8 cellular contexts compared by ENCODE assay signal in the genomic region with DNA sequence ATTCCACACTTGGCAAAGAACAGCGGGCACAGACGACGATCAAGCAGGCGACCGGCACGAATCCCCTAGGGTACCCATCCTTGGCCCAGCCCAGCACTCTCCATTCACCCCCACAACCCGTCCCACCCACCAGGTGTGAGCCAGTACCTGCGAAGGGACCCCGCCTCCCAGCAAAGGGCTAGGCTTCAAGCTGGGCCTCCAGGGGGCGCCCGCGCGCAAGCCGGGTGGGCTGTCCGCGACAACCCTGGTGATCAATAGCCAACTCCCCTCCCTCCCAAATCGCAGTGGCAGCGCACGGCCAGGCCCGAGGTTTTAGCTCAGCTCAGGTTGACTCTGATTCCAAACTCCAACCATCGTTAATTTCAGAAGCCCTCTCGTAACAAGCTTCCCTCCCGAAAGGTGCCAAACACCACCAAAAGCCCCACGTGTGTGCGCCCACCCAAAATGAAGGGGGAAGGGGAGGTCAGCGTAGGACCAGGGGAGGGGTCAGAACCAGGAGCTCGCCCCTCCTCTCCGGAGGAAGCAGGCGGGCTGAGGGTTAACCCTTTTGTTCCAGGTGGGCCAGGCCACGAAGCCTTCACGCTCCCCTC. TPM values are rescaled to one million over a fixed set of nuclear protein-coding genes. Genes with fewer than 3 reads are reported as not detected.
A peak's percentile ranks its signal among the peaks of the same experiment; 100 is the strongest.
DNase-seq lines count a peak whose midpoint lies in the region; ATAC-seq lines count a peak whose summit lies in the region.

No MANE protein-coding gene starts in this region.

- H3K36me3 ChIP-seq in BLaER1: no peaks in the 10 kb centered on the region

- intact Hi-C loops in posterior cingulate gyrus (cut with DNase I): loop anchor here (10.0 kb wide), 1 partner anchor 285 kb away; no protein-coding TSS in a partner anchor

- peak overlapping the region; percentile 97 for H3K27ac ChIP-seq in BLaER1

- peak overlapping the region; percentile 95 for H3K4me2 ChIP-seq in BLaER1

- no peaks in the 10 kb centered on the region for H4K20me1 ChIP-seq in BLaER1

- peak overlapping the region; percentile 96 for H3K9ac ChIP-seq in BLaER1

- no peaks in the 10 kb centered on the region for H3K27me3 ChIP-seq in BLaER1

- H3K4me1 ChIP-seq in BLaER1: peaks cover 39% of the 10 kb centered on the region

- H3K9me3 ChIP-seq in BLaER1: no peaks in the 10 kb centered on the region

- H3K4me3 ChIP-seq in BLaER1: peak overlapping the region; percentile 86

- DNase-seq in OCI-M1 (lab: John Stamatoyannopoulos, UW) (peak; percentile 13), activated gamma-delta T cell (lab: John Stamatoyannopoulos, UW) (peak; percentile 29), germinal center (ENCODE audit: low spot score) (peak; percentile 72), posterior cingulate gyrus (peak in 8 of 10 donors; percentile 40 to 90 (median 66)), ureter (ENCODE audit: low spot score) (peak; percentile 60), COLO829 (ENCODE audit: low spot score) (no peak)

- peak; percentile 48 for ATAC-seq in HG03432 (IDR thresholded peaks at IDR 0.05; ENCODE audit: unreplicated experiment)

RNA-seq across cellular contexts. Expression of gene SALL4, which starts 2.1 kb away (rescaled TPM):
- total RNA-seq in ureter: 2.3 TPM

RNA-seq across cellular contexts. Expression of gene ATP9A, which starts 32.0 kb away (rescaled TPM):
- total RNA-seq in ureter: 64.5 TPM
